ENCODE assay signal across 8 cellular contexts in genomic region chr16:70453891-70454220, GRCh38. TPM values are rescaled to one million over a fixed set of nuclear protein-coding genes. Genes with fewer than 3 reads are reported as not detected.
DNase-seq lines count a peak whose midpoint lies in the region; ATAC-seq and TF ChIP-seq lines count a peak whose summit lies in the region.

No MANE protein-coding gene starts in this region.

- in situ Hi-C loops in brain microvascular endothelial cell (cut with HindIII; ENCODE audit: low pct_ligation_motif_present, low sequenced_read_pairs) (no loop called here), transverse colon (cut with MboI; ENCODE audit: low pct_ligation_motif_present in 1 of 4, low pct_unique_long_range_greater_than_20kb in 1 of 4, low sequenced_read_pairs in 3 of 4) (loop anchor here in 2 of 4 donors (10.0 to 25.0 kb wide), 2 partner anchors 49 to 92 kb away; no protein-coding TSS in a partner anchor)

- H3K4me1 ChIP-seq in DOHH2 (ENCODE audit: control insufficient read depth, low read length), result peaks cover 19% of the 10 kb centered on the region
- peaks cover 0 to 21% (median 9%) of the 10 kb centered on the region in 4 donors for H3K4me1 ChIP-seq in transverse colon

- no peaks in the 10 kb centered on the region for H3K36me3 ChIP-seq in DOHH2 (ENCODE audit: control insufficient read depth, low read length)
- H3K36me3 ChIP-seq in brain microvascular endothelial cell (replicated peaks), result no peaks in the 10 kb centered on the region
- no peaks in the 10 kb centered on the region for H3K36me3 ChIP-seq in transverse colon

- DNase-seq in brain microvascular endothelial cell (no peak), lower leg skin (ENCODE audit: low spot score in 2 of 2) (no peak), transverse colon (no peak)

- no peaks in the 10 kb centered on the region for H3K9me2 ChIP-seq in DOHH2 (replicated peaks; ENCODE audit: control insufficient read depth, low read length)

- H3K4me2 ChIP-seq in DOHH2 (ENCODE audit: low read length), result peak overlapping the region; percentile 65

- 0 to 1% methylated on average over 7 of the region's 7 CpGs for WGBS in lower leg skin, 2 donors
- WGBS in transverse colon (ENCODE audit: low coverage in 1 of 2), 2 donors, result 1% methylated on average over 7 of the region's 7 CpGs; no CpG with 5 or more reads in 1 of the 2 donors

- peaks cover 3% of the 10 kb centered on the region; the same call in 1 of the 2 replicates for H3F3A ChIP-seq in DOHH2 (ENCODE audit: control insufficient read depth, insufficient read depth)

- TF ChIP-seq POLR2A in lower leg skin (IDR thresholded peaks at IDR 0.05) (no peak), transverse colon (IDR thresholded peaks at IDR 0.05) (no peak)

- TF ChIP-seq EP300 in Ishikawa (IDR thresholded peaks at IDR 0.05; ENCODE audit: borderline replicate concordance) (no peak), transverse colon (IDR thresholded peaks at IDR 0.05; ENCODE audit: low read depth) (no peak)

- no peaks in the 10 kb centered on the region for H3K79me2 ChIP-seq in DOHH2 (ENCODE audit: control insufficient read depth, low read length)

- H3K9me3 ChIP-seq in DOHH2 (ENCODE audit: control insufficient read depth, insufficient read depth, low read length), result no peaks in the 10 kb centered on the region
- no peaks in the 10 kb centered on the region for H3K9me3 ChIP-seq in transverse colon

- intact Hi-C loops in lower leg skin (cut with DNase I; ENCODE audit: low total_unique reads) (no loop called here), transverse colon (cut with DNase I; ENCODE audit: low total_unique reads) (loop anchor here (5.0 kb wide), 1 partner anchor 72 kb away; no protein-coding TSS in a partner anchor)

- TF ChIP-seq RAD21 in Ishikawa (IDR thresholded peaks at IDR 0.05; ENCODE audit: low read depth), result no peak

- H3K27me3 ChIP-seq in DOHH2 (ENCODE audit: control insufficient read depth, low read length), result no peaks in the 10 kb centered on the region
- no peaks in the 10 kb centered on the region for H3K27me3 ChIP-seq in brain microvascular endothelial cell (replicated peaks)
- no peaks in the 10 kb centered on the region for H3K27me3 ChIP-seq in transverse colon

- ATAC-seq in HG02870 (IDR thresholded peaks at IDR 0.05; ENCODE audit: unreplicated experiment) (no peak), GM19463 (IDR thresholded peaks at IDR 0.05; ENCODE audit: unreplicated experiment) (no peak), HG03139 (IDR thresholded peaks at IDR 0.05; ENCODE audit: unreplicated experiment) (no peak)

- H3K4me3 ChIP-seq in DOHH2 (ENCODE audit: low read length) (peak overlapping the region; percentile 82), brain microvascular endothelial cell (ENCODE audit: low read depth, low read length) (peak overlapping the region; percentile 85), lower leg skin (ENCODE audit: low read depth, poor library complexity, severe bottlenecking) (peak overlapping the region; percentile 92), transverse colon (peak overlapping the region; percentile 90 to 98 (median 93))

- H4K20me1 ChIP-seq in DOHH2 (ENCODE audit: control insufficient read depth, insufficient read depth, low read depth, low read length), result no peaks in the 10 kb centered on the region

- no peak for TF ChIP-seq CTCF in DOHH2 (IDR thresholded peaks at IDR 0.05; ENCODE audit: low read depth, low read length, poor library complexity, severe bottlenecking)
- no peak for TF ChIP-seq CTCF in brain microvascular endothelial cell (IDR thresholded peaks at IDR 0.05; ENCODE audit: low read depth, low read length, missing control alignments)
- no peak for TF ChIP-seq CTCF in lower leg skin (IDR thresholded peaks at IDR 0.05)
- TF ChIP-seq CTCF in transverse colon (IDR thresholded peaks at IDR 0.05), result no peak

- peak overlapping the region; percentile 74 for H3K27ac ChIP-seq in DOHH2 (ENCODE audit: low read depth, low read length)
- H3K27ac ChIP-seq in brain microvascular endothelial cell, result peak overlapping the region; percentile 100
- peak overlapping the region; percentile 90 to 94 (median 92) for H3K27ac ChIP-seq in transverse colon

TF ChIP-seq in Ishikawa, 13 proteins besides CTCF, POLR2A, EP300 and RAD21:
- TF ChIP-seq TAF1 (IDR thresholded peaks at IDR 0.05; ENCODE audit: low read depth) (no peak), NFIC (IDR thresholded peaks at IDR 0.05) (no peak), EGR1 (IDR thresholded peaks at IDR 0.05) (no peak), MAX (IDR thresholded peaks at IDR 0.05) (peak; percentile 30; the same call in 1 of the 2 replicates), ZBTB7A (IDR thresholded peaks at IDR 0.05; ENCODE audit: low read depth) (no peak), TCF12 (IDR thresholded peaks at IDR 0.05; ENCODE audit: low read depth) (0 out of 2 replicates have a peak, but pooled peaks have one; percentile 15), CEBPB (IDR thresholded peaks at IDR 0.05) (0 out of 2 replicates have a peak, but pooled peaks have one; percentile 14), USF1 (IDR thresholded peaks at IDR 0.05) (peak; percentile 81), YY1 (IDR thresholded peaks at IDR 0.05; ENCODE audit: low read depth) (0 out of 2 replicates have a peak, but pooled peaks have one; percentile 34), FOXM1 (IDR thresholded peaks at IDR 0.05; ENCODE audit: borderline replicate concordance, low read depth) (no peak), REST (IDR thresholded peaks at IDR 0.05; ENCODE audit: low read depth) (no peak), TEAD4 (IDR thresholded peaks at IDR 0.05) (no peak), CREB1 (IDR thresholded peaks at IDR 0.05; ENCODE audit: low read depth) (0 out of 2 replicates have a peak, but pooled peaks have one; percentile 1)

RNA-seq across cellular contexts. Expression of gene FCSK, which starts 0.5 kb away (rescaled TPM):
- 10 to 100 TPM; 17.9 to 31.7 (median 23.4) TPM for total RNA-seq in lower leg skin
- 10 to 100 TPM; 38.5 to 62.7 (median 43.1) TPM for total RNA-seq in transverse colon

RNA-seq across cellular contexts. Expression of gene ST3GAL2, which starts 15.0 kb away (rescaled TPM):
- 10 to 100 TPM in 1 of 4 donors, 1 to 10 TPM in 3; 7.0 to 12.9 (median 9.5) TPM for total RNA-seq in lower leg skin
- total RNA-seq in transverse colon, result 10 to 100 TPM in 2 of 4 donors, 1 to 10 TPM in 2; 2.6 to 16.5 (median 8.5) TPM
